ENCODE assay signal across 9 cellular contexts in genomic region chr19:4730740-4731171, GRCh38. TPM values are rescaled to one million over a fixed set of nuclear protein-coding genes. Genes with fewer than 3 reads are reported as not detected.
DNase-seq lines count a peak whose midpoint lies in the region; ATAC-seq and TF ChIP-seq lines count a peak whose summit lies in the region.
"Had no signal": no experiment of that assay in that cellular context is flagged by ENCODE, and none has a peak within 500 bp of the region (broad histone marks: within the 10 kb centered on the region; RNA-seq: fewer than 3 reads in every experiment).

No MANE protein-coding gene starts in this region.

- H4K20me1 ChIP-seq in neural cell (ENCODE audit: insufficient read depth): no peaks in the 10 kb centered on the region

- peak; percentile 71 for ATAC-seq in central memory CD8-positive, alpha-beta T cell (replicated peaks; ENCODE audit: extremely low read depth, poor library complexity, severe bottlenecking)
- no peak for ATAC-seq in omental fat pad (ENCODE audit: low FRiP score)

- no peaks in the 10 kb centered on the region for H3K36me3 ChIP-seq in neural cell (ENCODE audit: insufficient read depth, low read length)

- TF ChIP-seq RAD21 in neural cell (conservative IDR thresholded peaks at IDR 0.05): peak; percentile 29

- H3K4me2 ChIP-seq in neural cell (ENCODE audit: low read length): no peak overlapping the region

- DNase-seq in NOMO-1 treated with DMSO at 0.1 percent for 48 hours (lab: John Stamatoyannopoulos, UW; ENCODE audit: unreplicated experiment): peak; percentile 26
- DNase-seq in NOMO-1 (lab: John Stamatoyannopoulos, UW; ENCODE audit: unreplicated experiment in 2 of 2): no peak
- peak; percentile 11 to 52 (median 35) for DNase-seq in activated CD4-positive, CD25-positive, alpha-beta regulatory T cell (lab: John Stamatoyannopoulos, UW)
- peak; percentile 45 to 49 for DNase-seq in central memory CD8-positive, alpha-beta T cell (ENCODE audit: low spot score in 2 of 2)
- DNase-seq in NCI-H1092 (lab: John Stamatoyannopoulos, UW): no peak
- DNase-seq in omental fat pad (ENCODE audit: low spot score): no peak
- DNase-seq in NCI-H526 treated with DMSO at 0.1 percent for 48 hours (lab: John Stamatoyannopoulos, UW): no peak

- no peak for TF ChIP-seq EP300 in neural cell (conservative IDR thresholded peaks at IDR 0.05; ENCODE audit: poor library complexity, severe bottlenecking)

- no peak overlapping the region for H3K27ac ChIP-seq in neural cell (ENCODE audit: low read length)

- no peaks in the 10 kb centered on the region for H3K27me3 ChIP-seq in neural cell (ENCODE audit: insufficient read depth, low read depth, low read length)

- peak; percentile 44 for TF ChIP-seq CTCF in neural cell (IDR thresholded peaks at IDR 0.05; ENCODE audit: poor library complexity, severe bottlenecking)
- no peak for TF ChIP-seq CTCF in omental fat pad (IDR thresholded peaks at IDR 0.05)

- H3K79me2 ChIP-seq in neural cell (replicated peaks; ENCODE audit: insufficient read depth, low read length): no peaks in the 10 kb centered on the region

- peaks cover 5% of the 10 kb centered on the region for H3K36me3 Mint-ChIP-seq in central memory CD8-positive, alpha-beta T cell (ENCODE audit: insufficient read depth)

- no peaks in the 10 kb centered on the region for H3K9me3 ChIP-seq in neural cell (ENCODE audit: low read length)

- no peaks in the 10 kb centered on the region for H3K9me3 Mint-ChIP-seq in central memory CD8-positive, alpha-beta T cell
- H3K9me3 Mint-ChIP-seq: dendritic cell treated with granulocyte-macrophage colony-stimulating factor and Interleukin-4, amounts not matched to agents 40 ng/mL and 50 ng/mL, for 4 days had no signal

- peaks cover 7% of the 10 kb centered on the region for H3K4me1 Mint-ChIP-seq in central memory CD8-positive, alpha-beta T cell

- H3F3A ChIP-seq in neural cell (ENCODE audit: insufficient read depth, low read length, poor library complexity, severe bottlenecking): no peaks in the 10 kb centered on the region

- no peak overlapping the region for H2AFZ ChIP-seq in neural cell (ENCODE audit: low read depth, low read length)

- no peak overlapping the region for H3K9ac ChIP-seq in neural cell (ENCODE audit: low read length)

- H3K4me3 Mint-ChIP-seq in central memory CD8-positive, alpha-beta T cell: no peak overlapping the region
- H3K4me3 Mint-ChIP-seq: dendritic cell treated with granulocyte-macrophage colony-stimulating factor and Interleukin-4, amounts not matched to agents 40 ng/mL and 50 ng/mL, for 4 days had no signal

- no peak overlapping the region for H3K27ac Mint-ChIP-seq in central memory CD8-positive, alpha-beta T cell (ENCODE audit: low read depth)
- H3K27ac Mint-ChIP-seq: dendritic cell treated with granulocyte-macrophage colony-stimulating factor and Interleukin-4, amounts not matched to agents 40 ng/mL and 50 ng/mL, for 4 days had no signal

- H3K27me3 Mint-ChIP-seq in central memory CD8-positive, alpha-beta T cell: peaks cover 15% of the 10 kb centered on the region

- H3K4me3 ChIP-seq in neural cell (ENCODE audit: low read length): no peak overlapping the region

- no peaks in the 10 kb centered on the region for H3K9me2 ChIP-seq in neural cell (ENCODE audit: insufficient read depth, low read length)

TF ChIP-seq in neural cell, 6 proteins besides CTCF, POLR2A, EP300 and RAD21:
- TF ChIP-seq REST (IDR thresholded peaks at IDR 0.05; ENCODE audit: borderline replicate concordance) (no peak), SMC3 (conservative IDR thresholded peaks at IDR 0.05; ENCODE audit: poor library complexity) (no peak), EZH2 (IDR thresholded peaks at IDR 0.05; ENCODE audit: borderline replicate concordance, insufficient read depth, low read length, poor library complexity, severe bottlenecking) (no peak), POLR2AphosphoS5 (IDR thresholded peaks at IDR 0.05) (no peak), TAF1 (IDR thresholded peaks at IDR 0.05; ENCODE audit: low read depth) (no peak), MXI1 (conservative IDR thresholded peaks at IDR 0.05; ENCODE audit: poor library complexity, severe bottlenecking) (no peak)

RNA-seq across cellular contexts. Expression of gene DPP9, which starts 7.1 kb away (rescaled TPM):
- 11.7 and 34.9 TPM in 2 replicates for polyA plus RNA-seq in neural cell
- polyA minus RNA-seq in neural cell: 14.9 and 16.8 TPM in 2 replicates
- total RNA-seq in omental fat pad: 10 to 100 TPM; 25.3 to 42.9 (median 41.0) TPM

Comparison
In these comparisons a context has a peak if more than half of its experiments do, and no peak if none do; other contexts are left out.
1. DNase-seq: peak in NOMO-1 treated with DMSO at 0.1 percent for 48 hours (single experiment), activated CD4-positive, CD25-positive, alpha-beta regulatory T cell (4 of 4) and central memory CD8-positive, alpha-beta T cell (2 of 2); none in NOMO-1 (0 of 2), NCI-H1092 (single experiment), omental fat pad (single experiment) and NCI-H526 treated with DMSO at 0.1 percent for 48 hours (single experiment).